ENCODE assay signal across 8 cellular contexts in the genomic region with DNA sequence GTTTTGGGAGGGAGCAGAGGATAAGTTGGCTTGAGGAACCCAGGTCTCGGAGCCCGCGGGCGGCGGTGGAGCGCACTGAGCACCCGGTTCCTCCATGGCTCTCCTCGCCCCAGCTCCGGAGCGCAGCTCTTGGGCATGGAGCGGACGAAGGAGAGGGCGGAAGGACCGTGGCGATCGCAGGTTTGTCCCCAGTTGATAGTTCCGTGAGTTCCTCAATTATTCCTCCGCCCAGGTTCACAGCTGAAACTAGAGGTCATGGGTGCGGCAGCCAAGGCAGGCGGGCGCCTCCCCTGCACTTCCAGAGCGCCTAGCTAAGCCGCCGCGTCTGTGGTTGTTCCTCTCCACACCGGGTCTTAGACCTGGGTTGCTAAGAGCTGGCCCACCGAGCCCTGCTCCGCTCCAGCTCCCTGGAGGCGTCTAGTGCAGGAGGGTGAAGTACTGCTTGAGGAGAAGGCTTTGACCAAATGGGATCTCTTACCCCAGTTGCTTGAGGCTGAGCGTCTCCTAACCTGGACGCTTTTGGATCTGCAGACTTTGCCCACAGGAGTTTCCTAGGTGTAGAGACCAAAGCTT. TPM values are rescaled to one million over a fixed set of nuclear protein-coding genes. Genes with fewer than 3 reads are reported as not detected.
DNase-seq lines count a peak whose midpoint lies in the region; ATAC-seq and TF ChIP-seq lines count a peak whose summit lies in the region.

A gene with protein sequence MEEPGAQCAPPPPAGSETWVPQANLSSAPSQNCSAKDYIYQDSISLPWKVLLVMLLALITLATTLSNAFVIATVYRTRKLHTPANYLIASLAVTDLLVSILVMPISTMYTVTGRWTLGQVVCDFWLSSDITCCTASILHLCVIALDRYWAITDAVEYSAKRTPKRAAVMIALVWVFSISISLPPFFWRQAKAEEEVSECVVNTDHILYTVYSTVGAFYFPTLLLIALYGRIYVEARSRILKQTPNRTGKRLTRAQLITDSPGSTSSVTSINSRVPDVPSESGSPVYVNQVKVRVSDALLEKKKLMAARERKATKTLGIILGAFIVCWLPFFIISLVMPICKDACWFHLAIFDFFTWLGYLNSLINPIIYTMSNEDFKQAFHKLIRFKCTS (minus strand): TSS at position 184 of the 573 bp plus-strand sequence. CDS start 88 bp downstream, at position 96.

- H3K9me3 Mint-ChIP-seq in activated CD4-positive, alpha-beta T cell treated with anti-CD3 and anti-CD28 coated beads for 36 hours (ENCODE audit: low read depth): peaks cover 3% of the 10 kb centered on the region

- peaks cover 10% of the 10 kb centered on the region for H3K4me1 Mint-ChIP-seq in activated CD4-positive, alpha-beta T cell treated with anti-CD3 and anti-CD28 coated beads for 36 hours

- H3K4me3 ChIP-seq in fibroblast of villous mesenchyme (ENCODE audit: low read depth, low read length): peak within 1 kb of the TSS; percentile 81
- peak within 1 kb of the TSS; percentile 24 for H3K4me3 ChIP-seq in ovary

- WGBS in ovary, 3 donors: 1 to 3% (median 1%) methylated on average over 31 of the region's 31 CpGs

- CTCF ChIA-PET in activated CD4-positive, alpha-beta T cell treated with anti-CD3 and anti-CD28 coated beads for 36 hours (lab: Charles Lee): no interaction called here

- TF ChIP-seq EP300 in ovary (IDR thresholded peaks at IDR 0.05): no peak

- no peak within 1 kb of the TSS for H3K27ac ChIP-seq in ovary

- H3K36me3 Mint-ChIP-seq in activated CD4-positive, alpha-beta T cell treated with anti-CD3 and anti-CD28 coated beads for 36 hours (ENCODE audit: low read depth): no peaks in the 10 kb centered on the region

- DNase-seq in D341Med (ENCODE audit: low spot score) (peak; percentile 30), SKM-1 (lab: John Stamatoyannopoulos, UW; ENCODE audit: unreplicated experiment) (peak; percentile 77), fibroblast of villous mesenchyme (ENCODE audit: low read depth) (peak; percentile 60), ovary (peak in 1 of 5 donors; percentile 12), NCI-H2081 treated with DMSO at 0.1 percent for 48 hours (lab: John Stamatoyannopoulos, UW) (no peak), 8988T (no peak)
- DNase-seq in activated CD4-positive, alpha-beta T cell treated with anti-CD3 and anti-CD28 coated beads for 36 hours: no peak

- H3K27me3 ChIP-seq in ovary: no peaks in the 10 kb centered on the region

- H3K36me3 ChIP-seq in ovary: no peaks in the 10 kb centered on the region

- no peak for TF ChIP-seq POLR2A in ovary (IDR thresholded peaks at IDR 0.05)

- H3K4me1 ChIP-seq in ovary (ENCODE audit: insufficient read depth): no peaks in the 10 kb centered on the region

- H3K4me3 Mint-ChIP-seq in activated CD4-positive, alpha-beta T cell treated with anti-CD3 and anti-CD28 coated beads for 36 hours: no peak within 1 kb of the TSS

- no peak within 1 kb of the TSS for H3K27ac Mint-ChIP-seq in activated CD4-positive, alpha-beta T cell treated with anti-CD3 and anti-CD28 coated beads for 36 hours

- no peak for ATAC-seq in activated CD4-positive, alpha-beta T cell treated with anti-CD3 and anti-CD28 coated beads for 36 hours
- ATAC-seq in HG03439 (IDR thresholded peaks at IDR 0.05; ENCODE audit: unreplicated experiment): no peak

- TF ChIP-seq CTCF in fibroblast of villous mesenchyme (IDR thresholded peaks at IDR 0.05; ENCODE audit: insufficient read depth, low read depth, low read length): no peak
- no peak for TF ChIP-seq CTCF in ovary (IDR thresholded peaks at IDR 0.05)

- POLR2A ChIA-PET in activated CD4-positive, alpha-beta T cell treated with anti-CD3 and anti-CD28 coated beads for 36 hours (lab: Charles Lee): no interaction called here

- H3K27me3 Mint-ChIP-seq in activated CD4-positive, alpha-beta T cell treated with anti-CD3 and anti-CD28 coated beads for 36 hours: peaks cover 54% of the 10 kb centered on the region

- intact Hi-C loops in ovary (cut with DNase I): no loop called here
- intact Hi-C loops in activated CD4-positive, alpha-beta T cell treated with anti-CD3 and anti-CD28 coated beads for 36 hours (cut with DNase I, micrococcal nuclease): no loop called here

- no peaks in the 10 kb centered on the region for H3K9me3 ChIP-seq in ovary

RNA-seq across cellular contexts. Expression of the gene that starts here (rescaled TPM):
- total RNA-seq in fibroblast of villous mesenchyme (8.2 and 9.7 TPM in 2 replicates), ovary (under 1 TPM in 4 of 7 donors, not detected in 3; 0.12 to 0.55 (median 0.24) TPM)
- under 1 TPM; 0.33 to 0.63 TPM for polyA plus RNA-seq in ovary
- not detected for total RNA-seq in activated CD4-positive, alpha-beta T cell treated with anti-CD3 and anti-CD28 coated beads for 36 hours

Comparison
In these comparisons a context has a peak if more than half of its experiments do, and no peak if none do; other contexts are left out.
1. DNase-seq: peak in D341Med (single experiment), SKM-1 (single experiment) and fibroblast of villous mesenchyme (single experiment); none in NCI-H2081 treated with DMSO at 0.1 percent for 48 hours (single experiment), activated CD4-positive, alpha-beta T cell treated with anti-CD3 and anti-CD28 coated beads for 36 hours (single experiment) and 8988T (single experiment).